ENCODE assay signal across 8 cellular contexts in genomic region chr2:199463000-199463692, GRCh38. TPM values are rescaled to one million over a fixed set of nuclear protein-coding genes. Genes with fewer than 3 reads are reported as not detected.
DNase-seq lines count a peak whose midpoint lies in the region; FAIRE-seq and TF ChIP-seq lines count a peak whose summit lies in the region.

No MANE protein-coding gene starts in this region.

- no peaks in the 10 kb centered on the region for H3K79me1 ChIP-seq in mesenchymal stem cell (replicated peaks; ENCODE audit: low read length, poor library complexity, severe bottlenecking)

- H3K23ac ChIP-seq in mesenchymal stem cell (ENCODE audit: low read length in 2 of 2): no peak overlapping the region

- no peak overlapping the region for H4K8ac ChIP-seq in mesenchymal stem cell (ENCODE audit: low read length)

- in situ Hi-C loops in GM13977 (cut with MboI; ENCODE audit: low pct_unique_long_range_greater_than_20kb, low sequenced_read_pairs, unreplicated experiment): no loop called here

- H3K9ac ChIP-seq in endothelial cell of umbilical vein (replicated peaks; ENCODE audit: extremely low read depth, insufficient read depth, low read length) (no peak overlapping the region), mesenchymal stem cell (ENCODE audit: low read length) (peak overlapping the region; percentile 74), stomach smooth muscle (ENCODE audit: low read length in 2 of 2) (no peak overlapping the region)

- no peak overlapping the region for H2BK120ac ChIP-seq in mesenchymal stem cell (ENCODE audit: low read depth, low read length)

- FAIRE-seq in endothelial cell of umbilical vein (lab: Jason Lieb, UNC): peak; percentile 42

- no TSS peak for BruUV-seq in endothelial cell of umbilical vein (replicated peaks; lab: Mats Ljungman, UMichigan)

- H2AFZ ChIP-seq in endothelial cell of umbilical vein (ENCODE audit: low read depth, low read length) (peak overlapping the region; percentile 62), mesenchymal stem cell (ENCODE audit: low read depth, low read length) (no peak overlapping the region)

- H3K4ac ChIP-seq in mesenchymal stem cell (ENCODE audit: low read depth in 1 of 2, low read length in 2 of 2): no peak overlapping the region

- no peak overlapping the region for H2AK5ac ChIP-seq in mesenchymal stem cell (ENCODE audit: low read length, severe bottlenecking)

- no peaks in the 10 kb centered on the region for H3K79me2 ChIP-seq in endothelial cell of umbilical vein (ENCODE audit: control insufficient read depth, insufficient read depth, low read length)

- DNase-seq in AG08396 (ENCODE audit: low spot score): peak; percentile 94
- peak; percentile 48 for DNase-seq in GM13977 (ENCODE audit: low spot score)
- DNase-seq in WERI-Rb-1: peak; percentile 88
- DNase-seq in endothelial cell of umbilical vein (ENCODE audit: low read depth, low spot score): peak; percentile 30
- DNase-seq in mesenchymal stem cell: peak; percentile 56
- no peak for DNase-seq in DMS79 (lab: John Stamatoyannopoulos, UW)

- peak overlapping the region; percentile 53 for H3K4me3 ChIP-seq in WERI-Rb-1 (ENCODE audit: low read depth, low read length)
- peak overlapping the region in 2 of 3 experiments; percentile 30 to 32 for H3K4me3 ChIP-seq in endothelial cell of umbilical vein (replicated peaks in 1 of 3; ENCODE audit: insufficient read depth in 1 of 3, low read depth in 1 of 3, low read length in 3 of 3)
- H3K4me3 ChIP-seq in mesenchymal stem cell (ENCODE audit: insufficient read depth in 1 of 2, low read depth in 1 of 2, low read length in 2 of 2): peak overlapping the region; percentile 53 to 77
- peak overlapping the region; percentile 46 to 67 for H3K4me3 ChIP-seq in stomach smooth muscle (ENCODE audit: low read length in 2 of 2)

- H2BK5ac ChIP-seq in mesenchymal stem cell (ENCODE audit: low read depth, low read length, poor library complexity, severe bottlenecking): no peak overlapping the region

- CTCF ChIA-PET in endothelial cell of umbilical vein (lab: Charles Lee): interaction anchor here (0.9 to 1.4 kb wide), 4 partner anchors 9 to 1154 kb away, joined by 3 to 8 read pairs (median 4); no protein-coding TSS in a partner anchor

- H4K20me1 ChIP-seq in endothelial cell of umbilical vein (replicated peaks; ENCODE audit: control insufficient read depth, extremely low read depth, insufficient read depth, low read length): no peaks in the 10 kb centered on the region

- no peak overlapping the region for H4K91ac ChIP-seq in mesenchymal stem cell (ENCODE audit: low read length)

- H2BK12ac ChIP-seq in mesenchymal stem cell (ENCODE audit: low read length in 2 of 2): no peak overlapping the region

- intact Hi-C loops in endothelial cell of umbilical vein (cut with micrococcal nuclease): loop anchor here (10.0 kb wide), 1 partner anchor 1658 kb away; the partner anchor contains the start of gene PLCL1

- WGBS in mesenchymal stem cell: 1% methylated on average over 44 of the region's 60 CpGs

- H3K4me1 ChIP-seq in endothelial cell of umbilical vein (ENCODE audit: control insufficient read depth, extremely low read depth, insufficient read depth, low read length) (peaks cover 14% of the 10 kb centered on the region), mesenchymal stem cell (ENCODE audit: control insufficient read depth, insufficient read depth, low read depth, low read length) (peaks cover 31% of the 10 kb centered on the region), stomach smooth muscle (ENCODE audit: control insufficient read depth, insufficient read depth, low read length) (peaks cover 39% of the 10 kb centered on the region)

- H3K4me2 ChIP-seq in endothelial cell of umbilical vein (ENCODE audit: insufficient read depth, low read length): peak overlapping the region; percentile 54
- peak overlapping the region; percentile 91 for H3K4me2 ChIP-seq in mesenchymal stem cell (ENCODE audit: low read length, poor library complexity, severe bottlenecking)

- H3K27me3 ChIP-seq in WERI-Rb-1 (ENCODE audit: insufficient read depth, low read depth, severe bottlenecking) (peaks cover 10% of the 10 kb centered on the region), endothelial cell of umbilical vein (ENCODE audit: control insufficient read depth in 2 of 2, insufficient read depth in 2 of 2, low read length in 2 of 2) (peaks cover 70 to 86% of the 10 kb centered on the region in 2 experiments), mesenchymal stem cell (ENCODE audit: control insufficient read depth in 1 of 2, insufficient read depth in 1 of 2, low read length in 2 of 2) (peaks cover 47 to 70% of the 10 kb centered on the region in 2 experiments), stomach smooth muscle (ENCODE audit: control insufficient read depth in 1 of 2, insufficient read depth in 2 of 2, low read length in 2 of 2) (peaks cover 70 to 82% of the 10 kb centered on the region in 2 donors)

- H2BK15ac ChIP-seq in mesenchymal stem cell (ENCODE audit: low read depth, poor library complexity, severe bottlenecking): no peak overlapping the region

- H3K36me3 ChIP-seq in WERI-Rb-1: no peaks in the 10 kb centered on the region
- no peaks in the 10 kb centered on the region for H3K36me3 ChIP-seq in endothelial cell of umbilical vein (ENCODE audit: control insufficient read depth in 2 of 2, extremely low read depth in 1 of 2, insufficient read depth in 2 of 2, low read length in 2 of 2)
- peaks cover 0 to 3% of the 10 kb centered on the region in 2 experiments for H3K36me3 ChIP-seq in mesenchymal stem cell (ENCODE audit: control insufficient read depth in 1 of 2, insufficient read depth in 2 of 2, low read depth in 1 of 2, low read length in 2 of 2)
- H3K36me3 ChIP-seq in stomach smooth muscle (ENCODE audit: control insufficient read depth in 2 of 2, insufficient read depth in 2 of 2, low read length in 2 of 2): no peaks in the 10 kb centered on the region

- H3K9me1 ChIP-seq in endothelial cell of umbilical vein (replicated peaks; ENCODE audit: control insufficient read depth, extremely low read depth, insufficient read depth, low read length): no peaks in the 10 kb centered on the region

- no peak overlapping the region for H3K14ac ChIP-seq in mesenchymal stem cell (ENCODE audit: low read length in 2 of 2)

- TF ChIP-seq CTCF in GM13977 (IDR thresholded peaks at IDR 0.05; ENCODE audit: extremely low read depth, insufficient read depth, missing control alignments) (peak; percentile 31), LNCAP (IDR thresholded peaks at IDR 0.05) (peak; percentile 79), WERI-Rb-1 (IDR thresholded peaks at IDR 0.05; ENCODE audit: low read depth, low read length) (peak; percentile 92), endothelial cell of umbilical vein (IDR thresholded peaks at IDR 0.05; ENCODE audit: extremely low read depth in 1 of 2, insufficient read depth in 1 of 2, low read depth in 1 of 2, low read length in 2 of 2) (peak; percentile 79 to 89)

- TF ChIP-seq POLR2A in endothelial cell of umbilical vein (IDR thresholded peaks at IDR 0.05; ENCODE audit: low read depth, low read length): no peak

- dilution Hi-C loops in endothelial cell of umbilical vein (cut with MboI; ENCODE audit: extremely low pct_ligation_motif_present, low sequenced_read_pairs): no loop called here

- H3K9me3 ChIP-seq in WERI-Rb-1 (ENCODE audit: severe bottlenecking) (no peaks in the 10 kb centered on the region), endothelial cell of umbilical vein (replicated peaks; ENCODE audit: control insufficient read depth, insufficient read depth, low read length) (no peaks in the 10 kb centered on the region), mesenchymal stem cell (ENCODE audit: control insufficient read depth, low read length) (no peaks in the 10 kb centered on the region), stomach smooth muscle (ENCODE audit: control insufficient read depth in 2 of 2, low read length in 2 of 2) (no peaks in the 10 kb centered on the region)

- peak overlapping the region; percentile 77 for H3K27ac ChIP-seq in WERI-Rb-1
- no peak overlapping the region for H3K27ac ChIP-seq in endothelial cell of umbilical vein (ENCODE audit: insufficient read depth, low read depth, low read length)
- no peak overlapping the region for H3K27ac ChIP-seq in mesenchymal stem cell (ENCODE audit: low read length, poor library complexity, severe bottlenecking)
- H3K27ac ChIP-seq in stomach smooth muscle (ENCODE audit: low read length): no peak overlapping the region

- POLR2A ChIA-PET in endothelial cell of umbilical vein (lab: Charles Lee): no interaction called here

- no peak overlapping the region for H3K18ac ChIP-seq in mesenchymal stem cell (ENCODE audit: low read depth in 1 of 2, low read length in 2 of 2)

TF ChIP-seq in endothelial cell of umbilical vein, 7 proteins besides CTCF, POLR2A, EP300 and RAD21:
- TF ChIP-seq FOS (IDR thresholded peaks at IDR 0.05; ENCODE audit: borderline replicate concordance, insufficient read depth, low read length) (no peak), EZH2 (IDR thresholded peaks at IDR 0.05; ENCODE audit: borderline replicate concordance, low read depth, low read length, severe bottlenecking) (no peak), JUN (IDR thresholded peaks at IDR 0.05; ENCODE audit: borderline replicate concordance, insufficient read depth, insufficient read length, low read depth) (no peak), MYC (IDR thresholded peaks at IDR 0.05; ENCODE audit: low read depth, low read length) (no peak), MAX (IDR thresholded peaks at IDR 0.05; ENCODE audit: insufficient read depth, insufficient read length) (no peak), POLR2AphosphoS5 (IDR thresholded peaks at IDR 0.05; ENCODE audit: insufficient read depth, low read depth, low read length) (no peak), GATA2 (IDR thresholded peaks at IDR 0.05; ENCODE audit: insufficient read depth, insufficient read length, low read depth, low read length) (no peak)
TF ChIP-seq in endothelial cell of umbilical vein: peak in this region for 0.

RNA-seq across cellular contexts. Expression of gene SATB2, which starts 5.4 kb away (rescaled TPM):
- total RNA-seq in endothelial cell of umbilical vein: 1.1 and 1.6 TPM in 2 replicates
- polyA plus RNA-seq in endothelial cell of umbilical vein: 0.47 and 0.62 TPM in 2 replicates
- 0.38 and 0.40 TPM in 2 replicates for polyA plus RNA-seq in endothelial cell of umbilical vein (2011; cell fraction: cytosol; rRNA removed)
- polyA plus RNA-seq in endothelial cell of umbilical vein (2011; cell fraction: nucleus; rRNA removed): 4.6 and 5.0 TPM in 2 replicates
- 0.37 and 0.59 TPM in 2 replicates for polyA plus RNA-seq in endothelial cell of umbilical vein (2012)
- polyA minus RNA-seq in endothelial cell of umbilical vein: 1.3 and 5.5 TPM in 2 replicates
- polyA minus RNA-seq in endothelial cell of umbilical vein (2011; cell fraction: cytosol; rRNA and poly(A)+ RNA removed): 3.3 TPM
- polyA minus RNA-seq in endothelial cell of umbilical vein (2011; cell fraction: nucleus; rRNA and poly(A)+ RNA removed): 2.8 and 4.7 TPM in 2 replicates
- 2.6 TPM for polyA plus RNA-seq in mesenchymal stem cell (2013, experiment 1 of 2)
- 2.3 TPM for polyA plus RNA-seq in mesenchymal stem cell (2013, experiment 2 of 2)

Comparison
In these comparisons a context has a peak if more than half of its experiments do, and no peak if none do; other contexts are left out.
1. CTCF ChIP-seq: peak in every context shown above with its lines; median percentile 92 in WERI-Rb-1; 84 in endothelial cell of umbilical vein; 79 in LNCAP; 31 in GM13977.